ENCODE assay signal across 24 cellular contexts in the genomic region with DNA sequence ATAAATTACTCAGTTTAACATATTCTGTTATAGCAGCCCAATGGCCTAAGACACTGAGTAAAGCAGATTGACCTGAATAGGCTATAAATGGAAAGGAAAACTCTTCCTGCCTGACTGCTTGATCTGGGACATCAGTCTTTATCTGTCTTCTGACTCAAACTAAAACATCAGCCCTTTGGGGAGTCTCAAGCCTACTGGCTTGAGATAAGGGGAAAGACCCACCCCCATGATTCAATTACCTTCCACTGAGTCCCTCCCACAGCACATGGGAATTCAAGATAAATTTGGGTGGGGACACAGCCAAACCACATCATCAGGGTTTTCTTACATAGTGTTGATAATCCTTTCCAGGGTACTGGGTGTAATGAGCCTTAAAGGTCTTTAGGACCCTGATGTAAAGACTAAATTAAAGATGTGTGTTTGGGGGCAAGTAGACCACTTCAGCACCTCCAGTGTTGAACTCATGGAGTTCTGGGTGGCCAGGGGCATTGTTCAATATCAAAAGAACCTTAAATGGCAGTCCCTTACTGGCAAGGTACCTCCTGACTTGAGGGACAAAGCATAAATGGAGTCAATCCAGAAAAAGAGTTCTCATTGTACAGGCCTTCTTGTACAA.
"Had no signal": no experiment of that assay in that cellular context is flagged by ENCODE, and none has a peak within 500 bp of the region (broad histone marks: within the 10 kb centered on the region; RNA-seq: fewer than 3 reads in every experiment).

No MANE protein-coding gene starts in this region.

- H3K9me3 ChIP-seq: MG63, Peyer's patch, SJCRH30 had no signal

- H3K4me3 ChIP-seq: MG63, PC-9, Peyer's patch, SJCRH30 had no signal

- H2AFZ ChIP-seq: PC-9 had no signal

- H3K4me1 ChIP-seq: Peyer's patch, SJCRH30 had no signal

- ATAC-seq: Right ventricle myocardium inferior, SK-N-SH treated with all-trans-retinoic acid at 6 μM for 48 hours had no signal

- H3K27me3 ChIP-seq: MG63, Peyer's patch, SJCRH30 had no signal

- H3K36me3 ChIP-seq: MG63, Peyer's patch, SJCRH30 had no signal

- DNase-seq: Karpas-422, KG1, MG63, NCI-H1092, NCI-H1105 treated with DMSO at 0.1 percent for 48 hours, NCI-H1417 treated with DMSO at 0.1 percent for 48 hours, NCI-H146, NCI-H1694 treated with DMSO at 0.1 percent for 48 hours, NCI-H1930, NCI-H2081, NCI-H2171, NCI-H226, NCI-H446, NCI-H510A, NCI-H524 treated with DMSO at 0.1 percent for 48 hours, NCI-H69, NCI-H774, PC-9, Peyer's patch, SHP77 treated with DMSO at 0.1 percent for 48 hours, SJCRH30 had no signal

- H3K4me2 ChIP-seq: PC-9 had no signal

- H3K27ac ChIP-seq: HL-60, PC-9, Peyer's patch, SJCRH30 had no signal
